1 cellular context compared by ENCODE assay signal in the genomic region with DNA sequence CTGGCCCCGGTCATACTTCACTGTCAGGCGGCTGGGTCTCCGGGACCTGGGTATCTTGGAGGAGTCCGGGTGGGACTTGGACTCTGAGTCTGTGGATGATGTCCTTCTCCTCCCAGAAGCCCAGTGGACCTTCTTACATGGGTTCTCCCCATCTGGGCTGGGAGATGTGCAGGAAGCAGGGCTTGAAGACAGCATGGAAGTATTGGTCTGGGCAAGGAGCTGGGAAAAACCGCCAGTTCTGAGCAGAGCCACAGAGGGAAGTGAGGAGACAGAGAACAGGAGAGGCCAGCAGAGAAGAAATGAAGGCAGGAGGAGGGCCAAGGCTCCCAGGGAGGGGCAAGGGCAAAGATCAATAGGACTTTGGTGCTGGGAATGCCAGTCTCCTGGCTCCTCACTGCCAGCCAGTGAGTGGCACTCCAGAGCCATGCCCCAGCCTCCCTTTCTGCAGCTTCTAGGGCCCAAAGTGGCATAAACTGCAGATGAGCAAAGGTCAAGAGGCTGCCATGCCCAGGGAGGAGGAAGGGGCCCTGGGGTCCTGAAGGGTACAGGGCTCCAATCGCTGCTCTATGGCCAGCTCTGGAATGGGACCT.
TF ChIP-seq lines count a peak whose summit lies in the region.

A gene with protein sequence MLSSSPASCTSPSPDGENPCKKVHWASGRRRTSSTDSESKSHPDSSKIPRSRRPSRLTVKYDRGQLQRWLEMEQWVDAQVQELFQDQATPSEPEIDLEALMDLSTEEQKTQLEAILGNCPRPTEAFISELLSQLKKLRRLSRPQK (minus strand): TSS at position 262 of the 590 bp plus-strand sequence. CDS start 67 bp downstream, at position 195.

TF ChIP-seq in A549, 52 proteins besides CTCF, POLR2A, EP300 and RAD21:
- TF ChIP-seq JUN (IDR thresholded peaks at IDR 0.05), result no peak
- no peak for TF ChIP-seq HOXB13 (CRISPR knock-in tag; IDR thresholded peaks at IDR 0.05; ENCODE audit: low read depth)
- TF ChIP-seq ELK1 (IDR thresholded peaks at IDR 0.05; ENCODE audit: low read depth, low read length), result no peak
- no peak for TF ChIP-seq KDM5A (IDR thresholded peaks at IDR 0.05)
- no peak for TF ChIP-seq PBX3 (IDR thresholded peaks at IDR 0.05)
- no peak for TF ChIP-seq CEBPB (IDR thresholded peaks at IDR 0.05)
